In genomic region chr5:133228316-133228715, GRCh38 we compare ENCODE assay signal across 19 cellular contexts.
DNase-seq lines count a peak whose midpoint lies in the region; ATAC-seq, FAIRE-seq and TF ChIP-seq lines count a peak whose summit lies in the region.
"Had no signal": no experiment of that assay in that cellular context is flagged by ENCODE, and none has a peak within 500 bp of the region (broad histone marks: within the 10 kb centered on the region; RNA-seq: fewer than 3 reads in every experiment).

No MANE protein-coding gene starts in this region.

- no peaks in the 10 kb centered on the region for H3K9me1 ChIP-seq in keratinocyte (ENCODE audit: control insufficient read depth, extremely low read depth, insufficient read depth, low read length)

- dilution Hi-C loops in mammary epithelial cell (cut with HindIII; ENCODE audit: low sequenced_read_pairs) = no loop called here
- dilution Hi-C loops in keratinocyte (cut with MboI; ENCODE audit: extremely low pct_ligation_motif_present, low sequenced_read_pairs) = no loop called here

- H3K4me2 ChIP-seq in mammary epithelial cell (ENCODE audit: insufficient read depth, low read depth, low read length) = peak overlapping the region; percentile 37
- H3K4me2 ChIP-seq in keratinocyte (ENCODE audit: control insufficient read depth, extremely low read depth, insufficient read depth, low read depth, low read length) = peak overlapping the region; percentile 9
- H3K4me2 ChIP-seq: GM23338 had no signal

- H3K27ac ChIP-seq in RWPE1 (peak overlapping the region; percentile 99), mammary epithelial cell (ENCODE audit: insufficient read depth, low read depth, low read length) (peak overlapping the region; percentile 94), epithelial cell of prostate (peak overlapping the region; percentile 95), keratinocyte (ENCODE audit: control insufficient read depth, insufficient read depth, low read length) (peak overlapping the region; percentile 82), aorta (ENCODE audit: low read depth in 1 of 2, low read length in 2 of 2) (no peak overlapping the region)

- H4K20me1 ChIP-seq in mammary epithelial cell (ENCODE audit: insufficient read depth, low read length) (no peaks in the 10 kb centered on the region), keratinocyte (ENCODE audit: control insufficient read depth, extremely low read depth, insufficient read depth, low read length) (no peaks in the 10 kb centered on the region)

- ATAC-seq in aorta (ENCODE audit: low FRiP score) (no peak), GM21528 (IDR thresholded peaks at IDR 0.05; ENCODE audit: low FRiP score, unreplicated experiment) (no peak), HG03108 (IDR thresholded peaks at IDR 0.05; ENCODE audit: unreplicated experiment) (no peak)
- ATAC-seq: GM12878, GM23338, HCT116 had no signal

- no peak overlapping the region for H2AFZ ChIP-seq in mammary epithelial cell (ENCODE audit: low read depth, low read length)
- no peak overlapping the region for H2AFZ ChIP-seq in keratinocyte (ENCODE audit: control insufficient read depth, low read length)

- H3K36me3 ChIP-seq in mammary epithelial cell (ENCODE audit: insufficient read depth, low read length) (no peaks in the 10 kb centered on the region), keratinocyte (ENCODE audit: control insufficient read depth in 2 of 2, extremely low read depth in 1 of 2, insufficient read depth in 2 of 2, low read length in 2 of 2) (no peaks in the 10 kb centered on the region), aorta (ENCODE audit: control insufficient read depth in 1 of 2, insufficient read depth in 2 of 2, low read length in 1 of 2) (no peaks in the 10 kb centered on the region)

- intact Hi-C loops in mammary epithelial cell (cut with micrococcal nuclease) (loop anchor here (1.0 to 5.0 kb wide), 2 partner anchors 17 to 59 kb away; no protein-coding TSS in a partner anchor), aorta (cut with DNase I) (no loop called here)

- DNase-seq in RWPE1 (ENCODE audit: low spot score) (peak; percentile 93), mammary epithelial cell (peak; percentile 96), epithelial cell of prostate (ENCODE audit: low read depth, low spot score) (peak; percentile 85), keratinocyte (ENCODE audit: low read depth, low spot score) (peak; percentile 92), aorta (no peak)
- DNase-seq: C1 segment of cervical spinal cord; Calu3; CD4-positive, alpha-beta memory T cell; COR-L47; DMS153; DND-41; GDM1; H9 had no signal

- H3K27me3 ChIP-seq in mammary epithelial cell (ENCODE audit: insufficient read depth, low read length) (no peaks in the 10 kb centered on the region), keratinocyte (ENCODE audit: control insufficient read depth, extremely low read depth, insufficient read depth, low read length) (no peaks in the 10 kb centered on the region), aorta (ENCODE audit: control insufficient read depth in 1 of 2, insufficient read depth in 2 of 2, low read length in 1 of 2) (no peaks in the 10 kb centered on the region)

- in situ Hi-C loops in mammary epithelial cell (cut with MboI; ENCODE audit: low sequenced_read_pairs in 2 of 2) = no loop called here

- CTCF ChIA-PET in RWPE1 (lab: Yijun Ruan, JAX) = interaction anchor here (0.6 kb wide), 1 partner anchor 20 kb away, joined by 3 read pairs; no protein-coding TSS in a partner anchor
- CTCF ChIA-PET in mammary epithelial cell (lab: Charles Lee; ENCODE audit: low non-redundant PET) = no interaction called here

- TSS peak; percentile 71 for BruUV-seq in mammary epithelial cell (replicated peaks; lab: Mats Ljungman, UMichigan)

- TF ChIP-seq CTCF in RWPE1 (conservative IDR thresholded peaks at IDR 0.05; ENCODE audit: low read depth) (no peak), mammary epithelial cell (conservative IDR thresholded peaks at IDR 0.05 in 1 of 2, IDR thresholded peaks at IDR 0.05 in 1 of 2; ENCODE audit: extremely low read depth in 1 of 2, insufficient read depth in 1 of 2, low read depth in 1 of 2, low read length in 2 of 2) (no peak), keratinocyte (optimal IDR thresholded peaks at IDR 0.05 in 1 of 3, IDR thresholded peaks at IDR 0.05 in 1 of 3, conservative IDR thresholded peaks at IDR 0.05 in 1 of 3; ENCODE audit: extremely low read depth in 1 of 3, insufficient read depth in 2 of 3, low read length in 3 of 3) (no peak)

- H3K79me2 ChIP-seq in mammary epithelial cell (ENCODE audit: insufficient read depth, low read length) (no peaks in the 10 kb centered on the region), keratinocyte (ENCODE audit: control insufficient read depth, insufficient read depth, low read length) (no peaks in the 10 kb centered on the region)

- H3K4me3 ChIP-seq in mammary epithelial cell (replicated peaks in 1 of 3; ENCODE audit: insufficient read depth in 1 of 3, low read depth in 2 of 3, low read length in 3 of 3) = no peak overlapping the region
- no peak overlapping the region for H3K4me3 ChIP-seq in keratinocyte (ENCODE audit: control insufficient read depth in 2 of 3, extremely low read depth in 1 of 3, insufficient read depth in 2 of 3, low read depth in 1 of 3, low read length in 3 of 3)
- H3K4me3 ChIP-seq in aorta (ENCODE audit: low read length in 2 of 2) = no peak overlapping the region
- H3K4me3 ChIP-seq: GM12878, GM23338 had no signal

- POLR2A ChIA-PET in RWPE1 (lab: Yijun Ruan, JAX; ENCODE audit: low non-redundant PET) = no interaction called here

- 0% methylated on average over 1 of the region's 1 CpG for WGBS in mammary epithelial cell (ENCODE audit: low coverage, missing lambda C conversion rate)
- WGBS in aorta, 2 donors = 83 to 90% methylated on average over 1 of the region's 1 CpG

- H3K4me1 ChIP-seq in mammary epithelial cell (ENCODE audit: insufficient read depth, low read length) (peaks cover 74% of the 10 kb centered on the region), keratinocyte (ENCODE audit: control insufficient read depth, extremely low read depth, insufficient read depth, low read length) (peaks cover 69% of the 10 kb centered on the region), aorta (ENCODE audit: control insufficient read depth in 1 of 2, insufficient read depth in 2 of 2, low read length in 2 of 2) (no peaks in the 10 kb centered on the region)

- H3K9ac ChIP-seq in mammary epithelial cell (ENCODE audit: insufficient read depth, low read length) (no peak overlapping the region), keratinocyte (ENCODE audit: control insufficient read depth, extremely low read depth, insufficient read depth, low read length) (no peak overlapping the region)

- H3K9me3 ChIP-seq in mammary epithelial cell (replicated peaks; ENCODE audit: insufficient read depth, low read length) (no peaks in the 10 kb centered on the region), keratinocyte (ENCODE audit: control insufficient read depth, low read depth, low read length) (no peaks in the 10 kb centered on the region), aorta (ENCODE audit: control insufficient read depth, low read length) (no peaks in the 10 kb centered on the region)

- FAIRE-seq in keratinocyte (lab: Jason Lieb, UNC) = peak; percentile 93
- FAIRE-seq: GM12878, GM19239 had no signal

Comparison
In these comparisons a context has a peak if more than half of its experiments do, and no peak if none do; other contexts are left out.
1. DNase-seq: peak in RWPE1 (single experiment), mammary epithelial cell (single experiment), epithelial cell of prostate (single experiment) and keratinocyte (single experiment); none in aorta (0 of 2).
2. H3K27ac ChIP-seq: peak in RWPE1 (single experiment), mammary epithelial cell (single experiment), epithelial cell of prostate (single experiment) and keratinocyte (single experiment); none in aorta (0 of 2).